Comparison of ENCODE assay signal across 9 cellular contexts in the genomic region with DNA sequence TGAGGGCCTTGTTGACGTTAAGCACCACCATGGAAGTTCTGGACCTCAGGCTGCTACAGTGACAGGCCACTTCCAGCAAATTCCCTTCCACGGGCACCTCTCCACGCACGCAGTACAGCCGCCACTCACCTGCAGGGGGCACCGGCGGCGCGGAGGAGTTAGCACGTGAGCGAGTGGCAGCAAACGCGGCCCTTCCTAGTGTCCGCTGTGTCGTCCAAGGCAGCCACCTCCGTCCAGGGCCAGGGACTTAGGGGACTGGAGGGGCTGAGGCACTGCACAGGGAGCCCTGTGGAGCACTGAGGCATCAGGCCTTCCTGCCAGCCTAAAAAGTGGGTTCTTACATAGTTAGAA.
A peak's percentile ranks its signal among the peaks of the same experiment; 100 is the strongest.
DNase-seq lines count a peak whose midpoint lies in the region; ATAC-seq and TF ChIP-seq lines count a peak whose summit lies in the region.
"Had no signal": no experiment of that assay in that cellular context is flagged by ENCODE, and none has a peak within 500 bp of the region (broad histone marks: within the 10 kb centered on the region; RNA-seq: fewer than 3 reads in every experiment).

No MANE protein-coding gene starts in this region.

- H3K4me2 ChIP-seq in hepatocyte, result no peak overlapping the region

- ATAC-seq in activated T-cell treated with anti-CD3 and anti-CD28 coated beads, Interleukin-2, amount 50 U/mL, for 72 hours (replicated peaks in 1 of 2), result peak; percentile 15 to 51
- ATAC-seq in HG03175 (IDR thresholded peaks at IDR 0.05; ENCODE audit: unreplicated experiment) (no peak), HG03196 (IDR thresholded peaks at IDR 0.05; ENCODE audit: unreplicated experiment) (no peak)

- H3K36me3 Mint-ChIP-seq in activated T-cell treated with anti-CD3 and anti-CD28 coated beads, Interleukin-2, amount 50 U/mL, for 72 hours (ENCODE audit: insufficient read depth in 2 of 2), result peaks cover 2 to 9% of the 10 kb centered on the region in 2 donors

- H3K9me3 ChIP-seq in hepatocyte (ENCODE audit: low read depth) (no peaks in the 10 kb centered on the region), tibial artery (no peaks in the 10 kb centered on the region)

- 79% methylated on average over 16 of the region's 16 CpGs for WGBS in hepatocyte (ENCODE audit: low lambda C conversion rate, missing lambda C conversion rate)

- no peaks in the 10 kb centered on the region for H3K9me2 ChIP-seq in hepatocyte (replicated peaks; ENCODE audit: insufficient read depth)

- H3K4me1 Mint-ChIP-seq in activated T-cell treated with anti-CD3 and anti-CD28 coated beads, Interleukin-2, amount 50 U/mL, for 72 hours (ENCODE audit: low read depth), result peaks cover 25% of the 10 kb centered on the region

- H3K4me1 ChIP-seq in hepatocyte (ENCODE audit: insufficient read depth) (peaks cover 15% of the 10 kb centered on the region), tibial artery (peaks cover 0 to 46% (median 5%) of the 10 kb centered on the region in 4 donors)

- no peak overlapping the region for H3K27ac Mint-ChIP-seq in activated T-cell treated with anti-CD3 and anti-CD28 coated beads, Interleukin-2, amount 50 U/mL, for 72 hours

- no peak overlapping the region for H3K4me3 Mint-ChIP-seq in activated T-cell treated with anti-CD3 and anti-CD28 coated beads, Interleukin-2, amount 50 U/mL, for 72 hours

- DNase-seq in activated T-cell treated with anti-CD3 and anti-CD28 coated beads, Interleukin-2, amount 50 U/mL, for 72 hours, result peak; percentile 28 to 41
- DNase-seq in activated T-cell treated with anti-CD3 and anti-CD28 coated beads, Interleukin-2, amount 50 U/mL, for 1 hour, result no peak
- DNase-seq in hepatocyte (ENCODE audit: low spot score) (peak; percentile 44), tibial artery (peak in 1 of 2 donors; percentile 58), COLO829 (ENCODE audit: low spot score) (no peak)
- DNase-seq: NCI-H446 treated with DMSO at 0.1 percent for 48 hours had no signal

- no peaks in the 10 kb centered on the region for H3K27me3 ChIP-seq in hepatocyte
- H3K27me3 ChIP-seq in tibial artery, result no peaks in the 10 kb centered on the region

- H3K36me3 ChIP-seq in hepatocyte (replicated peaks; ENCODE audit: insufficient read depth, low read depth) (no peaks in the 10 kb centered on the region), tibial artery (peaks cover 87 to 98% (median 89%) of the 10 kb centered on the region in 3 donors)

- H3K9me3 Mint-ChIP-seq in activated T-cell treated with anti-CD3 and anti-CD28 coated beads, Interleukin-2, amount 50 U/mL, for 72 hours, result no peaks in the 10 kb centered on the region

- H3K4me3 ChIP-seq in WI38 (ENCODE audit: low read depth, low read length) (no peak overlapping the region), hepatocyte (no peak overlapping the region), tibial artery (no peak overlapping the region)

- no peaks in the 10 kb centered on the region for H4K20me1 ChIP-seq in hepatocyte (ENCODE audit: insufficient read depth, poor library complexity, severe bottlenecking)

- H3K27ac ChIP-seq in hepatocyte (no peak overlapping the region), tibial artery (peak overlapping the region; percentile 19 to 56)

- H3K79me2 ChIP-seq in hepatocyte, result no peaks in the 10 kb centered on the region

- intact Hi-C loops in tibial artery (cut with DNase I; ENCODE audit: low total_unique reads), result no loop called here

- H3K27me3 Mint-ChIP-seq in activated T-cell treated with anti-CD3 and anti-CD28 coated beads, Interleukin-2, amount 50 U/mL, for 72 hours (ENCODE audit: low read depth), result no peaks in the 10 kb centered on the region

- H2AFZ ChIP-seq in hepatocyte, result no peak overlapping the region

- TF ChIP-seq CTCF in WI38 (IDR thresholded peaks at IDR 0.05; ENCODE audit: low read depth, low read length), result peak; percentile 29; the same call in 1 of the 2 replicates
- peak; percentile 35 for TF ChIP-seq CTCF in hepatocyte (IDR thresholded peaks at IDR 0.05; ENCODE audit: poor library complexity)
- TF ChIP-seq CTCF in tibial artery (IDR thresholded peaks at IDR 0.05), result peak; percentile 45

Comparison
In these comparisons a context has a peak if more than half of its experiments do, and no peak if none do; other contexts are left out.
1. DNase-seq: peak in activated T-cell treated with anti-CD3 and anti-CD28 coated beads, Interleukin-2, amount 50 U/mL, for 72 hours (2 of 2) and hepatocyte (single experiment); none in activated T-cell treated with anti-CD3 and anti-CD28 coated beads, Interleukin-2, amount 50 U/mL, for 1 hour (single experiment) and COLO829 (single experiment).
2. ATAC-seq: peak in activated T-cell treated with anti-CD3 and anti-CD28 coated beads, Interleukin-2, amount 50 U/mL, for 72 hours (2 of 2); none in HG03175 (single experiment) and HG03196 (single experiment).
3. Peak in every context shown above with its lines, with median percentiles within 50 percentile points of each other: CTCF ChIP-seq.